ENCODE assay signal across 1 cellular context in the genomic region with DNA sequence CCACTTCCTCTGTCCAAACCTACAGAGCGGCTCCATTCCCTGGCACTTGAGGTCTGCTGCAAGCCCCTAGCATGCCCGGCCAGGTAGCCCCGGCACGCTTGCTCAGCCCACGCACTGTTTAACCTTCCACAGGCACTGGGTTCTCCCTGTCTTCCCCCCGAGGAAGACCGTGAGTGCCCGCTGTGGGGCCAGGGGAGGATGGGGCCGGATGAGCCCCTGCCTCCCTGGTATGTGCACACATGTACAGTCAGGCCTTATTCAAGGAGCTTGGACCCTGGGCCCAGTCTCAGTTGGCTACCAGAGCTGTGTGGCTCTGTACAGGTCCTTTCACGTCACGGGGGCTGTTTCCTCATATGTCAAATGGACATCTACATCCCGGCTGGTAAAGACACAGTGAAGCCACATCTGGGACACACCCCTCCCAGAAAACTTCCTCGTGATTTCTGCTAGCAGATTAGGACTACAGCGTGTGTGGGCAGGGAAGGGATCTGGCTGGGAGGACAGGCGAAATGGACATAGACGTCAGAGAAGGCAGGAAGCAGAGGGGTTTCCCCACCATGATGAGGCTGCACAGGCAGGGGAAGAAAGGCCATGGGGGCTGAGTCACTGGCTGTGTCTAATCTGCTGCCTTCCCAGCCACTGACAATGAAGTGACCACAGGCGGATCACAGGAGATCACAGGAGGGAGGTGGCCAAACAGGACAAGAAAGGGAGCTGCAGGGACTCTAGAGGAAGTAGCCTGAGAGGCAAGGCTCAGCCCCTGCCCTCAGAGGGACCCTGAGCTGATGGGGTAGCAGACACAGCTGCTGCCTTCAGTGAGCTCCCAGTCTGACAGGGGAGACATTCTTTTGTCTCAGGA.
TF ChIP-seq lines count a peak whose summit lies in the region.

No MANE protein-coding gene starts in this region.

TF ChIP-seq in K562, 482 proteins besides CTCF, POLR2A, EP300 and RAD21 (continued from another document and continues in another):
- TF ChIP-seq, protein P1, sequence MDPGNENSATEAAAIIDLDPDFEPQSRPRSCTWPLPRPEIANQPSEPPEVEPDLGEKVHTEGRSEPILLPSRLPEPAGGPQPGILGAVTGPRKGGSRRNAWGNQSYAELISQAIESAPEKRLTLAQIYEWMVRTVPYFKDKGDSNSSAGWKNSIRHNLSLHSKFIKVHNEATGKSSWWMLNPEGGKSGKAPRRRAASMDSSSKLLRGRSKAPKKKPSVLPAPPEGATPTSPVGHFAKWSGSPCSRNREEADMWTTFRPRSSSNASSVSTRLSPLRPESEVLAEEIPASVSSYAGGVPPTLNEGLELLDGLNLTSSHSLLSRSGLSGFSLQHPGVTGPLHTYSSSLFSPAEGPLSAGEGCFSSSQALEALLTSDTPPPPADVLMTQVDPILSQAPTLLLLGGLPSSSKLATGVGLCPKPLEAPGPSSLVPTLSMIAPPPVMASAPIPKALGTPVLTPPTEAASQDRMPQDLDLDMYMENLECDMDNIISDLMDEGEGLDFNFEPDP (CRISPR knock-in tag; IDR thresholded peaks at IDR 0.05): 0 out of 2 replicates have a peak, but pooled peaks have one; percentile 83
- TF ChIP-seq NFIX (CRISPR knock-in tag; IDR thresholded peaks at IDR 0.05; ENCODE audit: low read depth) (no peak), ZEB2 (IDR thresholded peaks at IDR 0.05) (peak; percentile 89), KDM5B (IDR thresholded peaks at IDR 0.05; ENCODE audit: insufficient replicate concordance, low read depth, low read length) (no peak), MAFG (tag; conservative IDR thresholded peaks at IDR 0.05) (peak; percentile 84), C11orf30 (IDR thresholded peaks at IDR 0.05; ENCODE audit: low read depth) (peak; percentile 87), MBD2 (IDR thresholded peaks at IDR 0.05; ENCODE audit: borderline replicate concordance, low read depth) (peak; percentile 74), RNF2 (IDR thresholded peaks at IDR 0.05) (peak; percentile 72; the same call in 1 of the 2 replicates), ZFP1 (CRISPR knock-in tag; IDR thresholded peaks at IDR 0.05) (0 out of 2 replicates have a peak, but pooled peaks have one; percentile 51), FOXJ3 (CRISPR knock-in tag; IDR thresholded peaks at IDR 0.05) (no peak), ZNF780A (CRISPR knock-in tag; IDR thresholded peaks at IDR 0.05) (no peak), MTA3 (IDR thresholded peaks at IDR 0.05; ENCODE audit: borderline replicate concordance) (peak; percentile 93), HMGN3 (IDR thresholded peaks at IDR 0.05; ENCODE audit: borderline replicate concordance, extremely low read depth, insufficient read length, low read depth, low read length) (no peak), GABPB1 (CRISPR knock-in tag; IDR thresholded peaks at IDR 0.05) (peak; percentile 54; the same call in 1 of the 2 replicates), ATF7 (IDR thresholded peaks at IDR 0.05) (peak; percentile 95), POU5F1 (IDR thresholded peaks at IDR 0.05; ENCODE audit: borderline replicate concordance, low read depth, low read length, partially characterized antibody) (no peak), ZBTB8A (IDR thresholded peaks at IDR 0.05; ENCODE audit: partially characterized antibody) (no peak), ERF (CRISPR knock-in tag; IDR thresholded peaks at IDR 0.05) (0 out of 2 replicates have a peak, but pooled peaks have one; percentile 60), ZNF644 (tag; IDR thresholded peaks at IDR 0.05; ENCODE audit: low read depth) (0 out of 2 replicates have a peak, but pooled peaks have one; percentile 49), SMAD2 (IDR thresholded peaks at IDR 0.05; ENCODE audit: low read depth, low read length) (no peak), ZNF133 (CRISPR knock-in tag; IDR thresholded peaks at IDR 0.05) (no peak), ZNF561 (CRISPR knock-in tag; conservative IDR thresholded peaks at IDR 0.05) (no peak)
- TF ChIP-seq, protein P2, sequence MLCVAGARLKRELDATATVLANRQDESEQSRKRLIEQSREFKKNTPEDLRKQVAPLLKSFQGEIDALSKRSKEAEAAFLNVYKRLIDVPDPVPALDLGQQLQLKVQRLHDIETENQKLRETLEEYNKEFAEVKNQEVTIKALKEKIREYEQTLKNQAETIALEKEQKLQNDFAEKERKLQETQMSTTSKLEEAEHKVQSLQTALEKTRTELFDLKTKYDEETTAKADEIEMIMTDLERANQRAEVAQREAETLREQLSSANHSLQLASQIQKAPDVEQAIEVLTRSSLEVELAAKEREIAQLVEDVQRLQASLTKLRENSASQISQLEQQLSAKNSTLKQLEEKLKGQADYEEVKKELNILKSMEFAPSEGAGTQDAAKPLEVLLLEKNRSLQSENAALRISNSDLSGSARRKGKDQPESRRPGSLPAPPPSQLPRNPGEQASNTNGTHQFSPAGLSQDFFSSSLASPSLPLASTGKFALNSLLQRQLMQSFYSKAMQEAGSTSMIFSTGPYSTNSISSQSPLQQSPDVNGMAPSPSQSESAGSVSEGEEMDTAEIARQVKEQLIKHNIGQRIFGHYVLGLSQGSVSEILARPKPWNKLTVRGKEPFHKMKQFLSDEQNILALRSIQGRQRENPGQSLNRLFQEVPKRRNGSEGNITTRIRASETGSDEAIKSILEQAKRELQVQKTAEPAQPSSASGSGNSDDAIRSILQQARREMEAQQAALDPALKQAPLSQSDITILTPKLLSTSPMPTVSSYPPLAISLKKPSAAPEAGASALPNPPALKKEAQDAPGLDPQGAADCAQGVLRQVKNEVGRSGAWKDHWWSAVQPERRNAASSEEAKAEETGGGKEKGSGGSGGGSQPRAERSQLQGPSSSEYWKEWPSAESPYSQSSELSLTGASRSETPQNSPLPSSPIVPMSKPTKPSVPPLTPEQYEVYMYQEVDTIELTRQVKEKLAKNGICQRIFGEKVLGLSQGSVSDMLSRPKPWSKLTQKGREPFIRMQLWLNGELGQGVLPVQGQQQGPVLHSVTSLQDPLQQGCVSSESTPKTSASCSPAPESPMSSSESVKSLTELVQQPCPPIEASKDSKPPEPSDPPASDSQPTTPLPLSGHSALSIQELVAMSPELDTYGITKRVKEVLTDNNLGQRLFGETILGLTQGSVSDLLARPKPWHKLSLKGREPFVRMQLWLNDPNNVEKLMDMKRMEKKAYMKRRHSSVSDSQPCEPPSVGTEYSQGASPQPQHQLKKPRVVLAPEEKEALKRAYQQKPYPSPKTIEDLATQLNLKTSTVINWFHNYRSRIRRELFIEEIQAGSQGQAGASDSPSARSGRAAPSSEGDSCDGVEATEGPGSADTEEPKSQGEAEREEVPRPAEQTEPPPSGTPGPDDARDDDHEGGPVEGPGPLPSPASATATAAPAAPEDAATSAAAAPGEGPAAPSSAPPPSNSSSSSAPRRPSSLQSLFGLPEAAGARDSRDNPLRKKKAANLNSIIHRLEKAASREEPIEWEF (CRISPR knock-in tag; IDR thresholded peaks at IDR 0.05): no peak
- TF ChIP-seq, protein P3, sequence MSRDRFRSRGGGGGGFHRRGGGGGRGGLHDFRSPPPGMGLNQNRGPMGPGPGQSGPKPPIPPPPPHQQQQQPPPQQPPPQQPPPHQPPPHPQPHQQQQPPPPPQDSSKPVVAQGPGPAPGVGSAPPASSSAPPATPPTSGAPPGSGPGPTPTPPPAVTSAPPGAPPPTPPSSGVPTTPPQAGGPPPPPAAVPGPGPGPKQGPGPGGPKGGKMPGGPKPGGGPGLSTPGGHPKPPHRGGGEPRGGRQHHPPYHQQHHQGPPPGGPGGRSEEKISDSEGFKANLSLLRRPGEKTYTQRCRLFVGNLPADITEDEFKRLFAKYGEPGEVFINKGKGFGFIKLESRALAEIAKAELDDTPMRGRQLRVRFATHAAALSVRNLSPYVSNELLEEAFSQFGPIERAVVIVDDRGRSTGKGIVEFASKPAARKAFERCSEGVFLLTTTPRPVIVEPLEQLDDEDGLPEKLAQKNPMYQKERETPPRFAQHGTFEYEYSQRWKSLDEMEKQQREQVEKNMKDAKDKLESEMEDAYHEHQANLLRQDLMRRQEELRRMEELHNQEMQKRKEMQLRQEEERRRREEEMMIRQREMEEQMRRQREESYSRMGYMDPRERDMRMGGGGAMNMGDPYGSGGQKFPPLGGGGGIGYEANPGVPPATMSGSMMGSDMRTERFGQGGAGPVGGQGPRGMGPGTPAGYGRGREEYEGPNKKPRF (IDR thresholded peaks at IDR 0.05; ENCODE audit: low read depth, low read length): no peak
- TF ChIP-seq, protein P4, sequence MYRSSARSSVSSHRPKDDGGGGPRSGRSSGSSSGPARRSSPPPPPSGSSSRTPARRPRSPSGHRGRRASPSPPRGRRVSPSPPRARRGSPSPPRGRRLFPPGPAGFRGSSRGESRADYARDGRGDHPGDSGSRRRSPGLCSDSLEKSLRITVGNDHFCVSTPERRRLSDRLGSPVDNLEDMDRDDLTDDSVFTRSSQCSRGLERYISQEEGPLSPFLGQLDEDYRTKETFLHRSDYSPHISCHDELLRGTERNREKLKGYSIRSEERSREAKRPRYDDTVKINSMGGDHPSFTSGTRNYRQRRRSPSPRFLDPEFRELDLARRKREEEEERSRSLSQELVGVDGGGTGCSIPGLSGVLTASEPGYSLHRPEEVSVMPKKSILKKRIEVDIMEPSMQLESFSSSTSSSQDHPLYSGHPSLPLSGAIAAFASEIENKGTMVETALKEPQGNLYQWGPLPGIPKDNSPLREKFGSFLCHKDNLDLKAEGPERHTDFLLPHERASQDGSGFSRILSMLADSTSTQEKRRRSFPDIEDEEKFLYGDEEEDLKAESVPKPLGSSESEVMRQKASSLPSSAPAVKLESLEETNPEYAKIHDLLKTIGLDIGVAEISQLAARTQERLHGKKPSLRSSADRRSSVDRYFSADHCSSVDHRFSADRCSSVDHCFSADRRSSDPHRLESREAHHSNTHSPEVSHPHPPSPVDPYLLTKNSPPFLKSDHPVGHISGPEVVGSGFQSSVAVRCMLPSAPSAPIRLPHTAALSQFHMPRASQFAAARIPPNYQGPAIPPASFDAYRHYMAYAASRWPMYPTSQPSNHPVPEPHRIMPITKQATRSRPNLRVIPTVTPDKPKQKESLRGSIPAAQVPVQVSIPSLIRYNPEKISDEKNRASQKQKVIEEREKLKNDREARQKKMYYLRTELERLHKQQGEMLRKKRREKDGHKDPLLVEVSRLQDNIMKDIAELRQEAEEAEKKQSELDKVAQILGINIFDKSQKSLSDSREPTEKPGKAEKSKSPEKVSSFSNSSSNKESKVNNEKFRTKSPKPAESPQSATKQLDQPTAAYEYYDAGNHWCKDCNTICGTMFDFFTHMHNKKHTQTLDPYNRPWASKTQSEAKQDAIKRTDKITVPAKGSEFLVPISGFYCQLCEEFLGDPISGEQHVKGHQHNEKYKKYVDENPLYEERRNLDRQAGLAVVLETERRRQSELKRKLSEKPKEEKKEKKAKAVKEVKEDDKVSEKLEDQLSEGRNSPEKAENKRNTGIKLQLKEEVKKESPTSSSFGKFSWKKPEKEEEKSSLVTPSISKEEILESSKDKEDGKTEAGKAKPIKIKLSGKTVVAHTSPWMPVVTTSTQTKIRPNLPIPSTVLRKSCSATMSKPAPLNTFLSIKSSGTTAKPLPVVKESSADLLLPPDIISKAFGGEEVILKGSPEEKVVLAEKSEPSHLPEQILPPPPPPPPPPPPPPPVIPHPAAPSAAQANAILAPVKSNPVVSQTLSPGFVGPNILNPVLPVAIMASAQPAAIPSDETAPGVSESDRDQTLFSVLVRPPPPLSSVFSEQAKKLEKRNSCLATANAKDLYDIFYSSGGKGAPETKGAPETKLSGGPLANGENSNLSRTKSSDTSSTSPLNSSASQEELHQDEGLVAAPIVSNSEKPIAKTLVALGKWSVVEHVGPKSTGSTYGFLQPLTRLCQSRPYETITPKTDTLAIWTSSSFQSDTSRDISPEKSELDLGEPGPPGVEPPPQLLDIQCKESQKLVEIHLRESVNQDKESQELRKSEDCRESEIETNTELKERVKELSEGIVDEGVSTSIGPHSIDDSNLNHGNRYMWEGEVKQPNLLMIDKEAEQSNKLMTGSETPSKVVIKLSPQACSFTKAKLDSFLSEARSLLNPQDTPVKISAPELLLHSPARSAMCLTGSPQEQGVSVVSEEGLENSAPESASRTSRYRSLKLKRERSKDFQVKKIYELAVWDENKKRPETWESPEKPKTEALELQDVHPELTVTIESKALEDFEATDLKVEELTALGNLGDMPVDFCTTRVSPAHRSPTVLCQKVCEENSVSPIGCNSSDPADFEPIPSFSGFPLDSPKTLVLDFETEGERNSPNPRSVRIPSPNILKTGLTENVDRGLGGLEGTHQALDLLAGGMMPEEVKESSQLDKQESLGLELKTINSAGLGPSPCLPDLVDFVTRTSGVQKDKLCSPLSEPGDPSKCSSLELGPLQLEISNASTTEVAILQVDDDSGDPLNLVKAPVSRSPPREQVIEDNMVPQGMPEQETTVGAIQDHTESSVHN (IDR thresholded peaks at IDR 0.05; ENCODE audit: borderline replicate concordance in 1 of 2, low read depth in 1 of 2): peak in 1 of 2 experiments; percentile 96; a peak in 2 of 4 replicates
- TF ChIP-seq, protein P5, sequence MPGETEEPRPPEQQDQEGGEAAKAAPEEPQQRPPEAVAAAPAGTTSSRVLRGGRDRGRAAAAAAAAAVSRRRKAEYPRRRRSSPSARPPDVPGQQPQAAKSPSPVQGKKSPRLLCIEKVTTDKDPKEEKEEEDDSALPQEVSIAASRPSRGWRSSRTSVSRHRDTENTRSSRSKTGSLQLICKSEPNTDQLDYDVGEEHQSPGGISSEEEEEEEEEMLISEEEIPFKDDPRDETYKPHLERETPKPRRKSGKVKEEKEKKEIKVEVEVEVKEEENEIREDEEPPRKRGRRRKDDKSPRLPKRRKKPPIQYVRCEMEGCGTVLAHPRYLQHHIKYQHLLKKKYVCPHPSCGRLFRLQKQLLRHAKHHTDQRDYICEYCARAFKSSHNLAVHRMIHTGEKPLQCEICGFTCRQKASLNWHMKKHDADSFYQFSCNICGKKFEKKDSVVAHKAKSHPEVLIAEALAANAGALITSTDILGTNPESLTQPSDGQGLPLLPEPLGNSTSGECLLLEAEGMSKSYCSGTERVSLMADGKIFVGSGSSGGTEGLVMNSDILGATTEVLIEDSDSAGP (CRISPR knock-in tag; IDR thresholded peaks at IDR 0.05): no peak
- TF ChIP-seq, protein P6, sequence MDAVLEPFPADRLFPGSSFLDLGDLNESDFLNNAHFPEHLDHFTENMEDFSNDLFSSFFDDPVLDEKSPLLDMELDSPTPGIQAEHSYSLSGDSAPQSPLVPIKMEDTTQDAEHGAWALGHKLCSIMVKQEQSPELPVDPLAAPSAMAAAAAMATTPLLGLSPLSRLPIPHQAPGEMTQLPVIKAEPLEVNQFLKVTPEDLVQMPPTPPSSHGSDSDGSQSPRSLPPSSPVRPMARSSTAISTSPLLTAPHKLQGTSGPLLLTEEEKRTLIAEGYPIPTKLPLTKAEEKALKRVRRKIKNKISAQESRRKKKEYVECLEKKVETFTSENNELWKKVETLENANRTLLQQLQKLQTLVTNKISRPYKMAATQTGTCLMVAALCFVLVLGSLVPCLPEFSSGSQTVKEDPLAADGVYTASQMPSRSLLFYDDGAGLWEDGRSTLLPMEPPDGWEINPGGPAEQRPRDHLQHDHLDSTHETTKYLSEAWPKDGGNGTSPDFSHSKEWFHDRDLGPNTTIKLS (IDR thresholded peaks at IDR 0.05; ENCODE audit: borderline replicate concordance, low read depth): peak; percentile 47; the same call in 1 of the 2 replicates
- TF ChIP-seq, protein P7, sequence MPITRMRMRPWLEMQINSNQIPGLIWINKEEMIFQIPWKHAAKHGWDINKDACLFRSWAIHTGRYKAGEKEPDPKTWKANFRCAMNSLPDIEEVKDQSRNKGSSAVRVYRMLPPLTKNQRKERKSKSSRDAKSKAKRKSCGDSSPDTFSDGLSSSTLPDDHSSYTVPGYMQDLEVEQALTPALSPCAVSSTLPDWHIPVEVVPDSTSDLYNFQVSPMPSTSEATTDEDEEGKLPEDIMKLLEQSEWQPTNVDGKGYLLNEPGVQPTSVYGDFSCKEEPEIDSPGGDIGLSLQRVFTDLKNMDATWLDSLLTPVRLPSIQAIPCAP (CRISPR knock-in tag; IDR thresholded peaks at IDR 0.05; ENCODE audit: borderline replicate concordance): no peak
